12 cellular contexts compared by ENCODE assay signal in the genomic region with DNA sequence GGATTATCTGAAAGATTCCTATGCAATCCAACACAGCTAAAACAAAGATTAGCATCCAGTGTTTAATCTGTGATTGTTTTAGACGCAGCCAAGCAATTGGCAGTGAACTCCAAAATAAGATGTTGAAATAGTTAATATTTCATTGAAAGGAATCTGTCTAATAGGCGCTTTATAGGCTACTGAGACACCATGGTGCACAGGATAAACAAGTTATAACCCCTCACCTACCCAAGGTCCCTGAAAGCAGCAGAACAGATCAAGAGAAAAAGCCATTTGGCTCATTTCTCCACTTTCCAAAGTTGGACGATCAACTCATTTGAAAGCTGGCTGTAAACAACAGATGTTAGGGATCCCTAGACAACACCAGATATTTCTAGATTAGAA. TPM values are rescaled to one million over a fixed set of nuclear protein-coding genes. Genes with fewer than 3 reads are reported as not detected.
DNase-seq lines count a peak whose midpoint lies in the region; ATAC-seq and TF ChIP-seq lines count a peak whose summit lies in the region.
"Had no signal": no experiment of that assay in that cellular context is flagged by ENCODE, and none has a peak within 500 bp of the region (broad histone marks: within the 10 kb centered on the region; RNA-seq: fewer than 3 reads in every experiment).

No MANE protein-coding gene starts in this region.

- no peak overlapping the region for H2AFZ ChIP-seq in OCI-LY7 (ENCODE audit: low read length)

- H4K20me1 ChIP-seq in OCI-LY7 (ENCODE audit: insufficient read depth, low read length): peaks cover 57% of the 10 kb centered on the region

- in situ Hi-C loops in ACHN (cut with HindIII; ENCODE audit: low pct_ligation_motif_present, low pct_unique_long_range_greater_than_20kb, low sequenced_read_pairs): no loop called here

- CTCF ChIA-PET in OCI-LY7 (lab: Charles Lee; ENCODE audit: unreplicated experiment): no interaction called here

- TF ChIP-seq CTCF in OCI-LY7 (conservative IDR thresholded peaks at IDR 0.05; ENCODE audit: low read length): no peak
- no peak for TF ChIP-seq CTCF in fibroblast of the aortic adventitia (IDR thresholded peaks at IDR 0.05; ENCODE audit: insufficient read depth, low read length)
- no peak for TF ChIP-seq CTCF in sigmoid colon (IDR thresholded peaks at IDR 0.05)

- H3K9me3 ChIP-seq in OCI-LY7 (ENCODE audit: low read length): no peaks in the 10 kb centered on the region
- no peaks in the 10 kb centered on the region for H3K9me3 ChIP-seq in sigmoid colon

- 38 to 57% methylated on average over 3 of the region's 3 CpGs for WGBS in sigmoid colon, 2 donors

- DNase-seq in ACHN (peak; percentile 36), OCI-LY7 (ENCODE audit: low spot score) (no peak), fibroblast of the aortic adventitia (ENCODE audit: low read depth) (no peak), sigmoid colon (no peak), NCI-H226 (no peak), iPS-NIHi7 (ENCODE audit: extremely low spot score) (no peak)
- DNase-seq: activated CD8-positive, alpha-beta T cell treated with anti-CD3 and anti-CD28 coated beads, Interleukin-2, amount 10 ng/mL, durations not matched to agents 7 days and 5 days; activated gamma-delta T cell; NCI-H1048; stimulated activated CD4-positive, alpha-beta T cell treated with anti-CD3 and anti-CD28 coated beads, Interleukin-12 subunit alpha, Interleukin-12 subunit beta, amount 100 ng/mL, for 4 hours had no signal

- peaks cover 87% of the 10 kb centered on the region for H3K79me2 ChIP-seq in OCI-LY7 (ENCODE audit: insufficient read depth, low read depth, low read length)

- POLR2A ChIA-PET in OCI-LY7 (lab: Charles Lee): interaction anchor here (1.0 kb wide), 1 partner anchor 11 kb away, joined by 3 read pairs; no protein-coding TSS in a partner anchor

- H3K36me3 ChIP-seq in OCI-LY7 (ENCODE audit: insufficient read depth, low read length) (peaks cover 75% of the 10 kb centered on the region), sigmoid colon (peaks cover 0 to 32% (median 8%) of the 10 kb centered on the region in 4 donors)

- H3K4me3 ChIP-seq in OCI-LY7 (ENCODE audit: low read depth, low read length, poor library complexity, severe bottlenecking): no peak overlapping the region
- peak overlapping the region; percentile 57 for H3K4me3 ChIP-seq in fibroblast of the aortic adventitia (ENCODE audit: low read depth, low read length)
- H3K4me3 ChIP-seq in sigmoid colon: peak overlapping the region in 1 of 4 donors; percentile 24

- ATAC-seq in GM21619 (IDR thresholded peaks at IDR 0.05; ENCODE audit: unreplicated experiment) (no peak), HG02759 (IDR thresholded peaks at IDR 0.05; ENCODE audit: unreplicated experiment) (no peak)
- ATAC-seq: activated CD8-positive, alpha-beta T cell treated with anti-CD3 and anti-CD28 coated beads, Interleukin-2, amount 10 ng/mL, durations not matched to agents 7 days and 5 days had no signal

- H3K9me2 ChIP-seq in OCI-LY7 (ENCODE audit: insufficient read depth, low read length): no peaks in the 10 kb centered on the region

- no TSS peak for BruUV-seq in OCI-LY7 (replicated peaks; lab: Mats Ljungman, UMichigan)

- peaks cover 38% of the 10 kb centered on the region for H3K4me1 ChIP-seq in OCI-LY7 (ENCODE audit: insufficient read depth, low read length, poor library complexity, severe bottlenecking)
- H3K4me1 ChIP-seq in sigmoid colon: peaks cover 0 to 63% (median 53%) of the 10 kb centered on the region in 4 donors

- no peak for TF ChIP-seq POLR2A in sigmoid colon (IDR thresholded peaks at IDR 0.05)

- intact Hi-C loops in OCI-LY7 (cut with micrococcal nuclease; ENCODE audit: unreplicated experiment) (no loop called here), sigmoid colon (cut with DNase I) (no loop called here)

- no peaks in the 10 kb centered on the region for H3K27me3 ChIP-seq in sigmoid colon

- H3K27ac ChIP-seq in OCI-LY7 (ENCODE audit: low read depth, low read length, poor library complexity, severe bottlenecking) (no peak overlapping the region), sigmoid colon (peak overlapping the region; percentile 37 to 59 (median 52))

- 0 out of 2 replicates have a peak overlapping the region, but pooled peaks have one; percentile 18 for H3K4me2 ChIP-seq in OCI-LY7 (ENCODE audit: low read length)

- no peak for TF ChIP-seq EP300 in sigmoid colon (IDR thresholded peaks at IDR 0.05)

RNA-seq across cellular contexts. Expression of a gene that starts 4.9 kb away (rescaled TPM):
- 68.0 and 69.4 TPM in 2 replicates for total RNA-seq in OCI-LY7 (2014; rRNA removed; shearing (Covaris generic))
- total RNA-seq in OCI-LY7 (2022) (57.7 and 70.6 TPM in 2 replicates), fibroblast of the aortic adventitia (ENCODE audit: low replicate concordance) (46.4 and 118 TPM in 2 replicates), sigmoid colon (10 to 100 TPM; 18.6 to 27.6 (median 21.3) TPM)
- polyA plus RNA-seq in sigmoid colon: 10 to 100 TPM; 18.0 to 36.5 (median 24.0) TPM
